ENCODE assay signal across 14 cellular contexts in the genomic region with DNA sequence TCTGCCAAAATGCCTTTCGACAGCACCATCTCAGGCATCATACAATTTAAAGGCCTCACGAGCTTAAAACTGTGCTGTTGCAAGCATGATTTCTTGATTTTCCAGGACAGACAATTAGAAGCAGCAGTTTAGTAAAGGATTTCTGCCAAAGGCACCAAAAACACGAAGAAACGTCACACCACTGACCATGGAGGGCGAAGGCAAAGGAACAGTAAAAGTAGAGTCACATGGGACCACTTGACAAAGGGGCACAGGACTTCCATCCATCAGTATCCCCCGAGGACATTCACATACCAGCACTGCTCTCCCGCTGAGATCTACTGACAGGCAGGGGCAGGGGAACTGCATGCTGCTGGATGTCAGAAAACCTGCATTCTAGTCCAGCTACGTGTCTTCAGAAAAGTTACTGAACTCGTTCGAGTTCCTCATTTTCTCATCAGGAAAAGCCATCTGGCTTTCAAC.
A peak's percentile ranks its signal among the peaks of the same experiment; 100 is the strongest.
DNase-seq lines count a peak whose midpoint lies in the region; TF ChIP-seq lines count a peak whose summit lies in the region.
"Had no signal": no experiment of that assay in that cellular context is flagged by ENCODE, and none has a peak within 500 bp of the region (broad histone marks: within the 10 kb centered on the region; RNA-seq: fewer than 3 reads in every experiment).

No MANE protein-coding gene starts in this region.

- CTCF ChIA-PET in MCF 10A (lab: Yijun Ruan, JAX) = interaction anchor here (0.8 to 1.5 kb wide), 2 partner anchors 17 to 29 kb away, joined by 3 to 6 read pairs; no protein-coding TSS in a partner anchor

- H3K27me3 Mint-ChIP-seq in MCF 10A (ENCODE audit: insufficient read depth, unreplicated experiment) = no peaks in the 10 kb centered on the region

- H3K27ac ChIP-seq in breast epithelium = peak overlapping the region; percentile 43 to 61
- no peak overlapping the region for H3K27ac ChIP-seq in brain microvascular endothelial cell
- H3K27ac ChIP-seq in vagina = peak overlapping the region; percentile 59
- H3K27ac ChIP-seq in colonic mucosa = no peak overlapping the region
- H3K27ac ChIP-seq: lower lobe of right lung, prostate gland had no signal

- POLR2A ChIA-PET in MCF 10A (lab: Yijun Ruan, JAX) = no interaction called here

- H3K36me3 Mint-ChIP-seq in MCF 10A (ENCODE audit: insufficient read depth, unreplicated experiment) = peaks cover 59% of the 10 kb centered on the region

- no peak for TF ChIP-seq CTCF in breast epithelium (IDR thresholded peaks at IDR 0.05)
- TF ChIP-seq CTCF in MCF 10A (IDR thresholded peaks at IDR 0.05; ENCODE audit: unreplicated experiment) = no peak
- no peak for TF ChIP-seq CTCF in brain microvascular endothelial cell (IDR thresholded peaks at IDR 0.05; ENCODE audit: low read depth, low read length, missing control alignments)
- TF ChIP-seq CTCF in vagina (IDR thresholded peaks at IDR 0.05) = no peak
- no peak for TF ChIP-seq CTCF in colonic mucosa (IDR thresholded peaks at IDR 0.05)
- TF ChIP-seq CTCF in GM10266 (IDR thresholded peaks at IDR 0.05; ENCODE audit: control insufficient read depth, insufficient read depth, low read depth, missing control alignments) = no peak

- H3K9me3 Mint-ChIP-seq in MCF 10A (ENCODE audit: unreplicated experiment) = peaks cover 8% of the 10 kb centered on the region

- no peaks in the 10 kb centered on the region for H3K4me1 ChIP-seq in breast epithelium
- H3K4me1 ChIP-seq in vagina = peaks cover 27% of the 10 kb centered on the region
- no peaks in the 10 kb centered on the region for H3K4me1 ChIP-seq in colonic mucosa
- H3K4me1 ChIP-seq: prostate gland had no signal

- no peaks in the 10 kb centered on the region for H3K4me1 Mint-ChIP-seq in MCF 10A (ENCODE audit: insufficient read depth, unreplicated experiment)

- H3K27me3 ChIP-seq in breast epithelium = no peaks in the 10 kb centered on the region
- no peaks in the 10 kb centered on the region for H3K27me3 ChIP-seq in brain microvascular endothelial cell (replicated peaks)
- H3K27me3 ChIP-seq in vagina = no peaks in the 10 kb centered on the region
- no peaks in the 10 kb centered on the region for H3K27me3 ChIP-seq in colonic mucosa

- H3K36me3 ChIP-seq in breast epithelium (no peaks in the 10 kb centered on the region), brain microvascular endothelial cell (replicated peaks) (peaks cover 24% of the 10 kb centered on the region), vagina (peaks cover 0 to 2% of the 10 kb centered on the region in 2 donors), colonic mucosa (peaks cover 1% of the 10 kb centered on the region)
- H3K36me3 ChIP-seq: prostate gland had no signal

- no TSS peak for BruUV-seq in MCF 10A (replicated peaks; lab: Mats Ljungman, UMichigan)

- in situ Hi-C loops in brain microvascular endothelial cell (cut with HindIII; ENCODE audit: low pct_ligation_motif_present, low sequenced_read_pairs) = no loop called here

- TF ChIP-seq POLR2A in breast epithelium (IDR thresholded peaks at IDR 0.05) (no peak), vagina (IDR thresholded peaks at IDR 0.05) (no peak)

- H3K4me3 Mint-ChIP-seq in MCF 10A (ENCODE audit: unreplicated experiment) = no peak overlapping the region
- H3K4me3 Mint-ChIP-seq: activated T-cell treated with anti-CD3 and anti-CD28 coated beads, Interleukin-2, amount 50 U/mL, for 72 hours had no signal

- H3K9ac ChIP-seq in colonic mucosa (ENCODE audit: low read depth in 2 of 2, low read length in 2 of 2) = no peak overlapping the region

- H3K9me3 ChIP-seq in breast epithelium (no peaks in the 10 kb centered on the region), vagina (no peaks in the 10 kb centered on the region), colonic mucosa (no peaks in the 10 kb centered on the region)
- H3K9me3 ChIP-seq: lower lobe of right lung, prostate gland had no signal

- H3K27ac Mint-ChIP-seq in MCF 10A (ENCODE audit: low read depth, unreplicated experiment) = no peak overlapping the region
- H3K27ac Mint-ChIP-seq: activated T-cell treated with anti-CD3 and anti-CD28 coated beads, Interleukin-2, amount 50 U/mL, for 72 hours had no signal

- no peak for DNase-seq in breast epithelium (ENCODE audit: low spot score in 2 of 2)
- DNase-seq in MCF 10A (ENCODE audit: unreplicated experiment) = no peak
- peak; percentile 62 for DNase-seq in brain microvascular endothelial cell
- peak; percentile 85 for DNase-seq in islet precursor cell
- DNase-seq in vagina (ENCODE audit: extremely low spot score in 2 of 2) = no peak
- no peak for DNase-seq in colonic mucosa
- no peak for DNase-seq in NCI-H1048 (lab: John Stamatoyannopoulos, UW)
- DNase-seq in GM10266 (ENCODE audit: extremely low spot score) = no peak
- DNase-seq: activated T-cell treated with anti-CD3 and anti-CD28 coated beads, Interleukin-2, amount 50 U/mL, for 72 hours; GDM1; glutamatergic neuron; lower lobe of right lung; NCI-H2081 treated with DMSO at 0.1 percent for 48 hours had no signal

- H3K4me3 ChIP-seq in breast epithelium (no peak overlapping the region), brain microvascular endothelial cell (ENCODE audit: low read depth, low read length) (no peak overlapping the region), vagina (no peak overlapping the region), colonic mucosa (no peak overlapping the region)
- H3K4me3 ChIP-seq: lower lobe of right lung, prostate gland had no signal

- intact Hi-C loops in breast epithelium (cut with DNase I; ENCODE audit: low total_unique reads) = no loop called here
- intact Hi-C loops in MCF 10A (cut with micrococcal nuclease) = no loop called here
- intact Hi-C loops in vagina (cut with DNase I) = no loop called here
- intact Hi-C loops in colonic mucosa (cut with DNase I) = no loop called here

Comparison
In these comparisons a context has a peak if more than half of its experiments do, and no peak if none do; other contexts are left out.
1. DNase-seq: peak in brain microvascular endothelial cell (single experiment) and islet precursor cell (single experiment); none in breast epithelium (0 of 2), MCF 10A (single experiment), vagina (0 of 2), colonic mucosa (single experiment), NCI-H1048 (single experiment) and GM10266 (single experiment).
2. H3K27ac ChIP-seq: peak in breast epithelium (2 of 2) and vagina (single experiment); none in brain microvascular endothelial cell (single experiment) and colonic mucosa (single experiment).